In genomic region chr1:213242883-213243282, GRCh38 we compare ENCODE assay signal across 9 cellular contexts.
"Had no signal": no experiment of that assay in that cellular context is flagged by ENCODE, and none has a peak within 500 bp of the region (broad histone marks: within the 10 kb centered on the region; RNA-seq: fewer than 3 reads in every experiment).

No MANE protein-coding gene starts in this region.

- ATAC-seq: HCT116, HepG2 had no signal

- DNase-seq: GM23248, GOT3, H7, HFFc6 had no signal

- H3K36me3 Mint-ChIP-seq: IgD-negative memory B cell had no signal

- H2AFZ ChIP-seq: GM23248 had no signal

- H3K27ac ChIP-seq: GM23248, HL-60 had no signal

- H3K36me3 ChIP-seq: HAP-1 had no signal

- H3K4me3 Mint-ChIP-seq: HFFc6, IgD-negative memory B cell had no signal

- FAIRE-seq: HepG2 had no signal

- H3K4me3 ChIP-seq: GM23248, HAP-1 had no signal

- H3K9me3 Mint-ChIP-seq: HFFc6, IgD-negative memory B cell had no signal

- H3K9ac ChIP-seq: GM23248 had no signal

- H3K9me3 ChIP-seq: HAP-1 had no signal

- H3K27me3 Mint-ChIP-seq: IgD-negative memory B cell had no signal

- H3K4me1 Mint-ChIP-seq: IgD-negative memory B cell had no signal

- H3K27ac Mint-ChIP-seq: HFFc6, IgD-negative memory B cell had no signal
